Comparison of ENCODE assay signal across 12 cellular contexts in genomic region chr7:114502454-114503254, GRCh38.
DNase-seq lines count a peak whose midpoint lies in the region; ATAC-seq, FAIRE-seq and TF ChIP-seq lines count a peak whose summit lies in the region.
"Had no signal": no experiment of that assay in that cellular context is flagged by ENCODE, and none has a peak within 500 bp of the region (broad histone marks: within the 10 kb centered on the region; RNA-seq: fewer than 3 reads in every experiment).

No MANE protein-coding gene starts in this region.

- no peaks in the 10 kb centered on the region for H4K20me1 ChIP-seq in endothelial cell of umbilical vein (replicated peaks; ENCODE audit: control insufficient read depth, extremely low read depth, insufficient read depth, low read length)

- no peaks in the 10 kb centered on the region for H3K36me3 ChIP-seq in endothelial cell of umbilical vein (ENCODE audit: control insufficient read depth in 2 of 2, extremely low read depth in 1 of 2, insufficient read depth in 2 of 2, low read length in 2 of 2)

- peak overlapping the region; percentile 70 for H2AFZ ChIP-seq in endothelial cell of umbilical vein (ENCODE audit: low read depth, low read length)

- no peaks in the 10 kb centered on the region for H3K79me2 ChIP-seq in endothelial cell of umbilical vein (ENCODE audit: control insufficient read depth, insufficient read depth, low read length)

- no peak for TF ChIP-seq POLR2A in endothelial cell of umbilical vein (IDR thresholded peaks at IDR 0.05; ENCODE audit: low read depth, low read length)

- dilution Hi-C loops in endothelial cell of umbilical vein (cut with MboI; ENCODE audit: extremely low pct_ligation_motif_present, low sequenced_read_pairs) = no loop called here

- ATAC-seq in GM21737 (IDR thresholded peaks at IDR 0.05; ENCODE audit: unreplicated experiment) = no peak
- ATAC-seq in sciatic nerve = no peak
- ATAC-seq: right cardiac atrium had no signal

- no TSS peak for BruUV-seq in endothelial cell of umbilical vein (replicated peaks; lab: Mats Ljungman, UMichigan)

- DNase-seq in HS-27A (ENCODE audit: low read depth) (peak; percentile 31), NCI-H460 (ENCODE audit: extremely low read depth, low read depth) (peak; percentile 22), endothelial cell of umbilical vein (ENCODE audit: low read depth, low spot score) (peak; percentile 84), renal cortical epithelial cell (ENCODE audit: low read depth) (peak; percentile 11), amygdala (lab: John Stamatoyannopoulos, UW) (no peak), NCI-H1436 treated with DMSO at 0.1 percent for 48 hours (lab: John Stamatoyannopoulos, UW) (no peak), sciatic nerve (ENCODE audit: low spot score) (no peak)
- DNase-seq: activated CD4-positive, CD25-positive, alpha-beta regulatory T cell treated with anti-CD3 and anti-CD28 coated beads, Interleukin-2, amount 50 U/mL, for 72 hours; activated effector memory CD4-positive, alpha-beta T cell treated with anti-CD3 and anti-CD28 coated beads, Interleukin-2, amount 50 U/mL, for 16 hours; DMS153; right cardiac atrium had no signal

- peaks cover 8% of the 10 kb centered on the region for H3K4me1 ChIP-seq in endothelial cell of umbilical vein (ENCODE audit: control insufficient read depth, extremely low read depth, insufficient read depth, low read length)

- no peak for TF ChIP-seq CTCF in endothelial cell of umbilical vein (IDR thresholded peaks at IDR 0.05; ENCODE audit: extremely low read depth in 1 of 2, insufficient read depth in 1 of 2, low read depth in 1 of 2, low read length in 2 of 2)

- H3K27me3 ChIP-seq in endothelial cell of umbilical vein (ENCODE audit: control insufficient read depth in 2 of 2, insufficient read depth in 2 of 2, low read length in 2 of 2) = no peaks in the 10 kb centered on the region

- intact Hi-C loops in endothelial cell of umbilical vein (cut with micrococcal nuclease) (loop anchor here (2.0 kb wide), 1 partner anchor 14 kb away; no protein-coding TSS in a partner anchor), sciatic nerve (cut with DNase I) (no loop called here)

- POLR2A ChIA-PET in endothelial cell of umbilical vein (lab: Charles Lee) = no interaction called here

- no peak overlapping the region for H3K27ac ChIP-seq in endothelial cell of umbilical vein (ENCODE audit: insufficient read depth, low read depth, low read length)

- no peaks in the 10 kb centered on the region for H3K9me3 ChIP-seq in endothelial cell of umbilical vein (replicated peaks; ENCODE audit: control insufficient read depth, insufficient read depth, low read length)

- peak; percentile 77 for FAIRE-seq in endothelial cell of umbilical vein (lab: Jason Lieb, UNC)

- no peaks in the 10 kb centered on the region for H3K9me1 ChIP-seq in endothelial cell of umbilical vein (replicated peaks; ENCODE audit: control insufficient read depth, extremely low read depth, insufficient read depth, low read length)

- peak overlapping the region; percentile 74 for H3K4me2 ChIP-seq in endothelial cell of umbilical vein (ENCODE audit: insufficient read depth, low read length)

- H3K9ac ChIP-seq in endothelial cell of umbilical vein (replicated peaks; ENCODE audit: extremely low read depth, insufficient read depth, low read length) = no peak overlapping the region

- CTCF ChIA-PET in endothelial cell of umbilical vein (lab: Charles Lee) = interaction anchor here (0.7 to 1.5 kb wide), 3 partner anchors 14 to 76 kb away, joined by 3 to 11 read pairs (median 6); no protein-coding TSS in a partner anchor

- peak overlapping the region in 1 of 3 experiments; percentile 32 for H3K4me3 ChIP-seq in endothelial cell of umbilical vein (replicated peaks in 1 of 3; ENCODE audit: insufficient read depth in 1 of 3, low read depth in 1 of 3, low read length in 3 of 3)

TF ChIP-seq in endothelial cell of umbilical vein, 7 proteins besides CTCF, POLR2A, EP300 and RAD21:
- no peak for TF ChIP-seq MAX (IDR thresholded peaks at IDR 0.05; ENCODE audit: insufficient read depth, insufficient read length)
- no peak for TF ChIP-seq GATA2 (IDR thresholded peaks at IDR 0.05; ENCODE audit: insufficient read depth, insufficient read length, low read depth, low read length)
- TF ChIP-seq POLR2AphosphoS5 (IDR thresholded peaks at IDR 0.05; ENCODE audit: insufficient read depth, low read depth, low read length) = no peak
- TF ChIP-seq FOS (IDR thresholded peaks at IDR 0.05; ENCODE audit: borderline replicate concordance, insufficient read depth, low read length) = no peak
- TF ChIP-seq MYC (IDR thresholded peaks at IDR 0.05; ENCODE audit: low read depth, low read length) = no peak
- TF ChIP-seq JUN (IDR thresholded peaks at IDR 0.05; ENCODE audit: borderline replicate concordance, insufficient read depth, insufficient read length, low read depth) = no peak
- no peak for TF ChIP-seq EZH2 (IDR thresholded peaks at IDR 0.05; ENCODE audit: borderline replicate concordance, low read depth, low read length, severe bottlenecking)
TF ChIP-seq in endothelial cell of umbilical vein: peak in this region for 0.

Comparison
In these comparisons a context has a peak if more than half of its experiments do, and no peak if none do; other contexts are left out.
1. DNase-seq: peak in HS-27A (single experiment), NCI-H460 (single experiment), endothelial cell of umbilical vein (single experiment) and renal cortical epithelial cell (single experiment); none in amygdala (0 of 56), NCI-H1436 treated with DMSO at 0.1 percent for 48 hours (single experiment) and sciatic nerve (single experiment).